Comparison of ENCODE assay signal across 1 cellular context in genomic region chr6:28137458-28138020, GRCh38.
A peak's percentile ranks its signal among the peaks of the same experiment; 100 is the strongest.
TF ChIP-seq lines count a peak whose summit lies in the region.

No MANE protein-coding gene starts in this region.

TF ChIP-seq in K562, 482 proteins besides CTCF, POLR2A, EP300 and RAD21 (continued from another document and continues in another):
- 0 out of 2 replicates have a peak, but pooled peaks have one; percentile 38 for TF ChIP-seq ZFP91 (CRISPR knock-in tag; IDR thresholded peaks at IDR 0.05)
- TF ChIP-seq PPARD (CRISPR knock-in tag; IDR thresholded peaks at IDR 0.05): no peak
- no peak for TF ChIP-seq STAT6 (CRISPR knock-in tag; IDR thresholded peaks at IDR 0.05)
- TF ChIP-seq BACH1 (tag; IDR thresholded peaks at IDR 0.05): no peak
- no peak for TF ChIP-seq RAD51 (IDR thresholded peaks at IDR 0.05; ENCODE audit: borderline replicate concordance, low read depth)
- TF ChIP-seq LEF1 (IDR thresholded peaks at IDR 0.05): peak; percentile 13; the same call in 1 of the 2 replicates
- TF ChIP-seq SPI1 (IDR thresholded peaks at IDR 0.05; ENCODE audit: borderline replicate concordance, low read depth, low read length): peak; percentile 94
- TF ChIP-seq MAFK (IDR thresholded peaks at IDR 0.05; ENCODE audit: low read length): 0 out of 2 replicates have a peak, but pooled peaks have one; percentile 6
- no peak for TF ChIP-seq VEZF1 (CRISPR knock-in tag; IDR thresholded peaks at IDR 0.05)
- TF ChIP-seq ZNF77 (CRISPR knock-in tag; IDR thresholded peaks at IDR 0.05): no peak
- TF ChIP-seq DLX4 (CRISPR knock-in tag; IDR thresholded peaks at IDR 0.05): no peak
- TF ChIP-seq SAFB (IDR thresholded peaks at IDR 0.05; ENCODE audit: borderline replicate concordance, low read depth, low read length): no peak
- TF ChIP-seq TAL1 (IDR thresholded peaks at IDR 0.05): no peak
- TF ChIP-seq POLR2AphosphoS2 (IDR thresholded peaks at IDR 0.05; ENCODE audit: low read length): no peak
- no peak for TF ChIP-seq POLR3G (IDR thresholded peaks at IDR 0.05; ENCODE audit: extremely low read depth, insufficient read length, insufficient replicate concordance)
- TF ChIP-seq ZNF699 (CRISPR knock-in tag; IDR thresholded peaks at IDR 0.05; ENCODE audit: insufficient replicate concordance): no peak
- TF ChIP-seq ILK (tag; IDR thresholded peaks at IDR 0.05; ENCODE audit: borderline replicate concordance, low read depth): no peak
- no peak for TF ChIP-seq KAT2B (IDR thresholded peaks at IDR 0.05; ENCODE audit: low read depth, low read length)
- no peak for TF ChIP-seq TSC22D4 (tag; IDR thresholded peaks at IDR 0.05)
- peak; percentile 89 for TF ChIP-seq MEIS2 (IDR thresholded peaks at IDR 0.05; ENCODE audit: partially characterized antibody)
- no peak for TF ChIP-seq EWSR1 (IDR thresholded peaks at IDR 0.05; ENCODE audit: borderline replicate concordance, low read depth, partially characterized antibody)
- no peak for TF ChIP-seq LCOR (CRISPR knock-in tag; IDR thresholded peaks at IDR 0.05)
- no peak for TF ChIP-seq HMGXB4 (CRISPR knock-in tag; IDR thresholded peaks at IDR 0.05)
- TF ChIP-seq ELF4 (CRISPR knock-in tag; IDR thresholded peaks at IDR 0.05): no peak
- TF ChIP-seq MECOM (CRISPR knock-in tag; IDR thresholded peaks at IDR 0.05): no peak
- no peak for TF ChIP-seq CREB3L1 (IDR thresholded peaks at IDR 0.05; ENCODE audit: borderline replicate concordance, low read depth)
- peak in 1 of 2 experiments; percentile 11; a peak in 1 of 4 replicates for TF ChIP-seq KDM1A (IDR thresholded peaks at IDR 0.05)
- peak; percentile 20 for TF ChIP-seq KDM5B (IDR thresholded peaks at IDR 0.05; ENCODE audit: insufficient replicate concordance, low read depth, low read length)
- 0 out of 2 replicates have a peak, but pooled peaks have one; percentile 8 for TF ChIP-seq SIN3B (IDR thresholded peaks at IDR 0.05; ENCODE audit: low read depth)
- no peak for TF ChIP-seq GABPB1 (CRISPR knock-in tag; IDR thresholded peaks at IDR 0.05)
- TF ChIP-seq TFAP4 (CRISPR knock-in tag; IDR thresholded peaks at IDR 0.05; ENCODE audit: borderline replicate concordance): no peak
- no peak for TF ChIP-seq SMAD4 (CRISPR knock-in tag; conservative IDR thresholded peaks at IDR 0.05)
- no peak for TF ChIP-seq SMARCE1 (IDR thresholded peaks at IDR 0.05)
- TF ChIP-seq ZNF551 (CRISPR knock-in tag; IDR thresholded peaks at IDR 0.05): no peak
- TF ChIP-seq E2F3 (CRISPR knock-in tag; IDR thresholded peaks at IDR 0.05): 0 out of 2 replicates have a peak, but pooled peaks have one; percentile 8
- TF ChIP-seq MAFF (IDR thresholded peaks at IDR 0.05; ENCODE audit: low read length): no peak
- TF ChIP-seq ARID1B (IDR thresholded peaks at IDR 0.05): 0 out of 2 replicates have a peak, but pooled peaks have one; percentile 10
- 0 out of 4 replicates have a peak, but pooled peaks of 1 of the 2 experiments have one; percentile 2 for TF ChIP-seq NRF1 (conservative IDR thresholded peaks at IDR 0.05 in 1 of 2, IDR thresholded peaks at IDR 0.05 in 1 of 2)
- TF ChIP-seq SMARCA4 (IDR thresholded peaks at IDR 0.05): 0 out of 2 replicates have a peak, but pooled peaks have one; percentile 38
- no peak for TF ChIP-seq HSF4 (CRISPR knock-in tag; IDR thresholded peaks at IDR 0.05; ENCODE audit: borderline replicate concordance)
- TF ChIP-seq STAT5A (IDR thresholded peaks at IDR 0.05; ENCODE audit: borderline replicate concordance, low read length): no peak
- no peak for TF ChIP-seq PTTG1 (tag; IDR thresholded peaks at IDR 0.05; ENCODE audit: low read depth)
- TF ChIP-seq AFF1 (IDR thresholded peaks at IDR 0.05; ENCODE audit: low read depth in 1 of 2, partially characterized antibody in 2 of 2): peak; percentile 28 to 61
- no peak for TF ChIP-seq RBM39 (optimal IDR thresholded peaks at IDR 0.05; ENCODE audit: low read depth, low read length)
- TF ChIP-seq NFE2L1 (tag; IDR thresholded peaks at IDR 0.05; ENCODE audit: borderline replicate concordance, low read depth): no peak
- no peak for TF ChIP-seq ZNF766 (CRISPR knock-in tag; conservative IDR thresholded peaks at IDR 0.05)
- TF ChIP-seq CBFA2T3 (IDR thresholded peaks at IDR 0.05): no peak
- TF ChIP-seq ZNF253 (CRISPR knock-in tag; conservative IDR thresholded peaks at IDR 0.05): no peak
- TF ChIP-seq FOXP1 (CRISPR knock-in tag; IDR thresholded peaks at IDR 0.05): no peak
- TF ChIP-seq ZNF146 (CRISPR knock-in tag; IDR thresholded peaks at IDR 0.05; ENCODE audit: unreplicated experiment): no peak
- TF ChIP-seq GABPA (tag; conservative IDR thresholded peaks at IDR 0.05; ENCODE audit: low read depth): no peak
- no peak for TF ChIP-seq ARID2 (IDR thresholded peaks at IDR 0.05)
- TF ChIP-seq CREB5 (CRISPR knock-in tag; IDR thresholded peaks at IDR 0.05): no peak
- no peak for TF ChIP-seq POLR2AphosphoS5 (IDR thresholded peaks at IDR 0.05; ENCODE audit: control insufficient read depth, insufficient read depth, low read depth, low read length)
- no peak for TF ChIP-seq ERF (CRISPR knock-in tag; IDR thresholded peaks at IDR 0.05)
- no peak; the same call in 1 of the 2 replicates for TF ChIP-seq NBN (IDR thresholded peaks at IDR 0.05; ENCODE audit: low read depth)
- TF ChIP-seq CBX2 (IDR thresholded peaks at IDR 0.05; ENCODE audit: insufficient read depth, low read length, poor library complexity, severe bottlenecking): no peak
- no peak for TF ChIP-seq KAT7 (CRISPR knock-in tag; IDR thresholded peaks at IDR 0.05; ENCODE audit: borderline replicate concordance)
